ENCODE assay signal across 10 cellular contexts in genomic region chr5:150946351-150946905, GRCh38. TPM values are rescaled to one million over a fixed set of nuclear protein-coding genes. Genes with fewer than 3 reads are reported as not detected.
DNase-seq lines count a peak whose midpoint lies in the region; ATAC-seq and TF ChIP-seq lines count a peak whose summit lies in the region.
"Had no signal": no experiment of that assay in that cellular context is flagged by ENCODE, and none has a peak within 500 bp of the region (broad histone marks: within the 10 kb centered on the region; RNA-seq: fewer than 3 reads in every experiment).

No MANE protein-coding gene starts in this region.

- H3K4me3 ChIP-seq in astrocyte of the spinal cord (ENCODE audit: low read depth, low read length) (peak overlapping the region; percentile 63), left ventricle myocardium inferior (peak overlapping the region; percentile 75), Karpas-422 (ENCODE audit: low read length) (no peak overlapping the region)

- H3K27ac ChIP-seq in left ventricle myocardium inferior (replicated peaks), result peak overlapping the region; percentile 91
- H3K27ac ChIP-seq in Karpas-422 (ENCODE audit: low read length), result no peak overlapping the region

- H3K4me1 ChIP-seq in left ventricle myocardium inferior, result peaks cover 5% of the 10 kb centered on the region
- no peaks in the 10 kb centered on the region for H3K4me1 ChIP-seq in Karpas-422 (ENCODE audit: low read length)

- intact Hi-C loops in CD14-positive monocyte (cut with micrococcal nuclease) (no loop called here), left ventricle myocardium inferior (cut with micrococcal nuclease) (no loop called here)

- H3K27me3 Mint-ChIP-seq in CD14-positive monocyte (ENCODE audit: low read depth in 3 of 3), result peaks cover 3 to 4% (median 3%) of the 10 kb centered on the region in 3 donors
- peaks cover 20% of the 10 kb centered on the region for H3K27me3 Mint-ChIP-seq in activated T-cell treated with anti-CD3 and anti-CD28 coated beads, Interleukin-2, amount 50 U/mL, for 4 hours (ENCODE audit: low read depth)

- H3K27me3 ChIP-seq in left ventricle myocardium inferior (ENCODE audit: low read depth) (no peaks in the 10 kb centered on the region), Karpas-422 (ENCODE audit: low read length) (no peaks in the 10 kb centered on the region)

- H3K4me3 Mint-ChIP-seq in CD14-positive monocyte, result peak overlapping the region; percentile 56 to 58
- no peak overlapping the region for H3K4me3 Mint-ChIP-seq in activated T-cell treated with anti-CD3 and anti-CD28 coated beads, Interleukin-2, amount 50 U/mL, for 4 hours

- H3K36me3 ChIP-seq in left ventricle myocardium inferior, result peaks cover 37% of the 10 kb centered on the region
- no peaks in the 10 kb centered on the region for H3K36me3 ChIP-seq in Karpas-422 (ENCODE audit: insufficient read depth, low read length)

- H3K9me3 ChIP-seq in left ventricle myocardium inferior (replicated peaks), result peaks cover 92% of the 10 kb centered on the region
- H3K9me3 ChIP-seq in Karpas-422 (ENCODE audit: low read length), result peaks cover 30% of the 10 kb centered on the region

- in situ Hi-C loops in astrocyte of the spinal cord (cut with HindIII; ENCODE audit: low sequenced_read_pairs), result no loop called here

- H3K79me2 ChIP-seq in Karpas-422 (ENCODE audit: low read length), result no peaks in the 10 kb centered on the region

- H3K36me3 Mint-ChIP-seq in CD14-positive monocyte, result peaks cover 0 to 3% of the 10 kb centered on the region in 2 donors
- no peaks in the 10 kb centered on the region for H3K36me3 Mint-ChIP-seq in activated T-cell treated with anti-CD3 and anti-CD28 coated beads, Interleukin-2, amount 50 U/mL, for 4 hours (ENCODE audit: insufficient read depth)

- no peak for ATAC-seq in activated T-cell treated with anti-CD3 and anti-CD28 coated beads, Interleukin-2, amount 50 U/mL, for 4 hours
- ATAC-seq in HG02642 (IDR thresholded peaks at IDR 0.05; ENCODE audit: poor library complexity, unreplicated experiment) (no peak), HG03378 (IDR thresholded peaks at IDR 0.05; ENCODE audit: unreplicated experiment) (no peak)

- no peaks in the 10 kb centered on the region for H4K20me1 ChIP-seq in Karpas-422 (ENCODE audit: insufficient read depth, low read depth, low read length)

- no peak overlapping the region for H3K4me2 ChIP-seq in Karpas-422 (ENCODE audit: low read depth, low read length, poor library complexity, severe bottlenecking)

- peaks cover 36 to 76% (median 69%) of the 10 kb centered on the region in 7 donors for H3K9me3 Mint-ChIP-seq in CD14-positive monocyte
- peaks cover 72% of the 10 kb centered on the region for H3K9me3 Mint-ChIP-seq in activated T-cell treated with anti-CD3 and anti-CD28 coated beads, Interleukin-2, amount 50 U/mL, for 4 hours

- no peaks in the 10 kb centered on the region for H3K9me2 ChIP-seq in Karpas-422 (replicated peaks; ENCODE audit: insufficient read depth, low read length)

- peak overlapping the region in 1 of 7 donors; percentile 61 for H3K27ac Mint-ChIP-seq in CD14-positive monocyte

- TF ChIP-seq CTCF in CD14-positive monocyte (IDR thresholded peaks at IDR 0.05), result no peak
- TF ChIP-seq CTCF in astrocyte of the spinal cord (IDR thresholded peaks at IDR 0.05; ENCODE audit: low read depth, low read length), result no peak
- no peak for TF ChIP-seq CTCF in left ventricle myocardium inferior (IDR thresholded peaks at IDR 0.05; ENCODE audit: borderline replicate concordance)

- peaks cover 2% of the 10 kb centered on the region for H3K4me1 Mint-ChIP-seq in CD14-positive monocyte
- H3K4me1 Mint-ChIP-seq in activated T-cell treated with anti-CD3 and anti-CD28 coated beads, Interleukin-2, amount 50 U/mL, for 4 hours (ENCODE audit: low read depth), result no peaks in the 10 kb centered on the region

- H3K9ac ChIP-seq in Karpas-422 (ENCODE audit: low read length), result no peak overlapping the region

- no peak overlapping the region for H2AFZ ChIP-seq in Karpas-422 (ENCODE audit: low read length)

- DNase-seq in CD14-positive monocyte (ENCODE audit: low spot score) (no peak), astrocyte of the spinal cord (ENCODE audit: low read depth, low spot score) (peak; percentile 90), left ventricle myocardium inferior (peak; percentile 86), putamen (ENCODE audit: low spot score) (peak; percentile 87), Karpas-422 (no peak)
- DNase-seq in activated T-cell treated with anti-CD3 and anti-CD28 coated beads, Interleukin-2, amount 50 U/mL, for 4 hours, result no peak
- DNase-seq: activated naive CD4-positive, alpha-beta T cell treated with Interleukin-2 at 50 U/mL for 16 hours; NK-92 treated with Interleukin-12 subunit alpha and Interleukin-12 subunit beta, amount 100 ng/mL, for 24 hours had no signal

RNA-seq across cellular contexts. Expression of gene ZNF300, which starts 41.6 kb away (rescaled TPM):
- polyA plus RNA-seq in CD14-positive monocyte, result under 1 TPM; 0.26 to 0.52 TPM
- total RNA-seq in left ventricle myocardium inferior, result 1.1 TPM
- not detected in 2 replicates for total RNA-seq in Karpas-422 (2014; rRNA removed; shearing (Covaris generic); ENCODE audit: low replicate concordance)
- 1 to 10 TPM; 1.8 to 3.6 (median 2.1) TPM for total RNA-seq in activated T-cell treated with anti-CD3 and anti-CD28 coated beads, Interleukin-2, amount 50 U/mL, for 4 hours

Comparison
In these comparisons a context has a peak if more than half of its experiments do, and no peak if none do; other contexts are left out.
1. DNase-seq: peak in astrocyte of the spinal cord (single experiment), left ventricle myocardium inferior (single experiment) and putamen (single experiment); none in CD14-positive monocyte (single experiment), Karpas-422 (single experiment) and activated T-cell treated with anti-CD3 and anti-CD28 coated beads, Interleukin-2, amount 50 U/mL, for 4 hours (single experiment).